Comparison of ENCODE assay signal across 1 cellular context in the genomic region with DNA sequence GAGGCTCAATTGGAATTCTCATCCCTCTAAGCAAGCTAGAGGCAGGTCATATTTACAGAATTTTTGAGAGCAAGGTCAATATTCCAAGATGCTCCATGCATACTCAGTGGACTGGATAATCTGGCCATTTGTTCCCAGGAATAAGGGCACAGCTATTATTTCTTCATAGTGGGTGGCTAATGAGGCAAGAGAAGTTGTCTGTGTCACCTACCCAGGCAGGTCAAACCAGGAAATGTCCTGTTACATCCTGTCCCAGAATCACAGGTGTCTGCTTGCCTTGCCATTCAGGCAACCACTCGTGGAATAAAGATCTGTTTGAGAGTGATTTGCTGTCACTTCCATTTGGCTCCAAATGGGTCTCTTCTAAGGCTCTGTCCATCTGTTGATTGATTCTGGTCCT.
TF ChIP-seq lines count a peak whose summit lies in the region.

No MANE protein-coding gene starts in this region.

TF ChIP-seq in GM23338, 12 proteins besides CTCF, POLR2A, EP300 and RAD21 (continued from another document):
- TF ChIP-seq, protein P1, sequence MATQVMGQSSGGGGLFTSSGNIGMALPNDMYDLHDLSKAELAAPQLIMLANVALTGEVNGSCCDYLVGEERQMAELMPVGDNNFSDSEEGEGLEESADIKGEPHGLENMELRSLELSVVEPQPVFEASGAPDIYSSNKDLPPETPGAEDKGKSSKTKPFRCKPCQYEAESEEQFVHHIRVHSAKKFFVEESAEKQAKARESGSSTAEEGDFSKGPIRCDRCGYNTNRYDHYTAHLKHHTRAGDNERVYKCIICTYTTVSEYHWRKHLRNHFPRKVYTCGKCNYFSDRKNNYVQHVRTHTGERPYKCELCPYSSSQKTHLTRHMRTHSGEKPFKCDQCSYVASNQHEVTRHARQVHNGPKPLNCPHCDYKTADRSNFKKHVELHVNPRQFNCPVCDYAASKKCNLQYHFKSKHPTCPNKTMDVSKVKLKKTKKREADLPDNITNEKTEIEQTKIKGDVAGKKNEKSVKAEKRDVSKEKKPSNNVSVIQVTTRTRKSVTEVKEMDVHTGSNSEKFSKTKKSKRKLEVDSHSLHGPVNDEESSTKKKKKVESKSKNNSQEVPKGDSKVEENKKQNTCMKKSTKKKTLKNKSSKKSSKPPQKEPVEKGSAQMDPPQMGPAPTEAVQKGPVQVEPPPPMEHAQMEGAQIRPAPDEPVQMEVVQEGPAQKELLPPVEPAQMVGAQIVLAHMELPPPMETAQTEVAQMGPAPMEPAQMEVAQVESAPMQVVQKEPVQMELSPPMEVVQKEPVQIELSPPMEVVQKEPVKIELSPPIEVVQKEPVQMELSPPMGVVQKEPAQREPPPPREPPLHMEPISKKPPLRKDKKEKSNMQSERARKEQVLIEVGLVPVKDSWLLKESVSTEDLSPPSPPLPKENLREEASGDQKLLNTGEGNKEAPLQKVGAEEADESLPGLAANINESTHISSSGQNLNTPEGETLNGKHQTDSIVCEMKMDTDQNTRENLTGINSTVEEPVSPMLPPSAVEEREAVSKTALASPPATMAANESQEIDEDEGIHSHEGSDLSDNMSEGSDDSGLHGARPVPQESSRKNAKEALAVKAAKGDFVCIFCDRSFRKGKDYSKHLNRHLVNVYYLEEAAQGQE (IDR thresholded peaks at IDR 0.05; ENCODE audit: unreplicated experiment): no peak
- no peak for TF ChIP-seq EZH2 (IDR thresholded peaks at IDR 0.05; ENCODE audit: low read depth, unreplicated experiment)
- no peak for TF ChIP-seq JUNB (IDR thresholded peaks at IDR 0.05; ENCODE audit: unreplicated experiment)
TF ChIP-seq in GM23338: peak in this region for 0.
